Comparison of ENCODE assay signal across 16 cellular contexts in the genomic region with DNA sequence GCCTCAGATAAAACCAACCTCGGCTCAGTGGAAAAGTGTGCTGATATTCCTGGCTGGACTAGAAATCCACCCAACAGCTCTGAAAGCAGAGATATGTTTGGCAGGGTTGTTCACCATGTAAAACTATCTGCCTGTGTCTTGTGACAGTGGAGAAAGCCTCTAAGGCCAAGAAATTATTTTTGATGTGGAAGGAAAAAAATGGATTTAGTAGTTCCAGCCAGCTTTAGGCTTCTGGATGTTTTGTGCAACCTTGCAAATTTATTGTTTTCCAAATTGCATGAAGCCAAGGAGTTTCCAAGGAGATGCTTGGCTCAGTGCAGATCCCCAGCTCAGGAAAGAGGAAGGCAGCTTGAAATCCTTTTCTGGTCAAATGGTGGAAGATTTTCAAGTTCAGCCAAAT. TPM values are rescaled to one million over a fixed set of nuclear protein-coding genes. Genes with fewer than 3 reads are reported as not detected.
A peak's percentile ranks its signal among the peaks of the same experiment; 100 is the strongest.
DNase-seq lines count a peak whose midpoint lies in the region; ATAC-seq and TF ChIP-seq lines count a peak whose summit lies in the region.
"Had no signal": no experiment of that assay in that cellular context is flagged by ENCODE, and none has a peak within 500 bp of the region (broad histone marks: within the 10 kb centered on the region; RNA-seq: fewer than 3 reads in every experiment).

No MANE protein-coding gene starts in this region.

- no peak overlapping the region for H3K23ac ChIP-seq in trophoblast cell (ENCODE audit: low read length)

- no peak for TF ChIP-seq EP300 in gastroesophageal sphincter (IDR thresholded peaks at IDR 0.05)

- no peak overlapping the region for H3K4ac ChIP-seq in trophoblast cell (ENCODE audit: low read depth, low read length)

- H3K36me3 Mint-ChIP-seq in nephron (ENCODE audit: low read depth), result no peaks in the 10 kb centered on the region
- H3K36me3 Mint-ChIP-seq: CD4-positive, CD25-positive, alpha-beta regulatory T cell had no signal

- H3K27ac ChIP-seq in right cardiac atrium (ENCODE audit: low read length), result no peak overlapping the region
- no peak overlapping the region for H3K27ac ChIP-seq in gastroesophageal sphincter
- no peak overlapping the region for H3K27ac ChIP-seq in trophoblast cell (ENCODE audit: low read depth, low read length)
- H3K27ac ChIP-seq: PC-9 had no signal

- H3K36me3 ChIP-seq in gastroesophageal sphincter (no peaks in the 10 kb centered on the region), trophoblast cell (ENCODE audit: control insufficient read depth in 1 of 2, insufficient read depth in 2 of 2, low read length in 2 of 2) (no peaks in the 10 kb centered on the region)

- H3K4me1 Mint-ChIP-seq in nephron, result peaks cover 36% of the 10 kb centered on the region
- H3K4me1 Mint-ChIP-seq: CD4-positive, CD25-positive, alpha-beta regulatory T cell had no signal

- DNase-seq in right cardiac atrium, result no peak
- DNase-seq in cardiac septum (ENCODE audit: low spot score), result no peak
- no peak for DNase-seq in trophoblast cell
- DNase-seq in NCI-H774 (lab: John Stamatoyannopoulos, UW), result no peak
- DNase-seq: Calu3; CD4-positive, CD25-positive, alpha-beta regulatory T cell; KG1; NCI-H1092 treated with DMSO at 0.1 percent for 48 hours; NCI-H1694 treated with DMSO at 0.1 percent for 48 hours; PC-9 had no signal

- no peaks in the 10 kb centered on the region for H3K9me3 ChIP-seq in right cardiac atrium (ENCODE audit: control insufficient read depth, low read length)
- H3K9me3 ChIP-seq in gastroesophageal sphincter, result no peaks in the 10 kb centered on the region
- no peaks in the 10 kb centered on the region for H3K9me3 ChIP-seq in trophoblast cell (ENCODE audit: insufficient read depth, low read depth, low read length)

- peak overlapping the region in 2 of 3 experiments; percentile 81 to 89 for H3K27ac Mint-ChIP-seq in nephron
- H3K27ac Mint-ChIP-seq: GM23338 had no signal

- H3K27me3 ChIP-seq in right cardiac atrium (ENCODE audit: control insufficient read depth, insufficient read depth) (no peaks in the 10 kb centered on the region), gastroesophageal sphincter (peaks cover 4% of the 10 kb centered on the region), trophoblast cell (ENCODE audit: insufficient read depth, low read length) (no peaks in the 10 kb centered on the region)

- H4K91ac ChIP-seq in trophoblast cell (ENCODE audit: low read depth, low read length), result no peak overlapping the region

- H3K4me1 ChIP-seq in right cardiac atrium (ENCODE audit: control insufficient read depth, insufficient read depth, low read length) (peaks cover 2% of the 10 kb centered on the region), gastroesophageal sphincter (no peaks in the 10 kb centered on the region), trophoblast cell (ENCODE audit: control insufficient read depth in 1 of 2, insufficient read depth in 2 of 2, low read length in 2 of 2) (no peaks in the 10 kb centered on the region)

- no peak overlapping the region for H2AK5ac ChIP-seq in trophoblast cell (ENCODE audit: low read length)

- 23% methylated on average over 1 of the region's 1 CpG for WGBS in right cardiac atrium
- 22 to 40% methylated on average over 1 of the region's 1 CpG for WGBS in gastroesophageal sphincter (ENCODE audit: low coverage in 1 of 2), 2 donors
- no CpG with 5 or more reads among the region's 1 CpG for WGBS in trophoblast cell (ENCODE audit: extremely low coverage, insufficient coverage, insufficient read length)

- no peak overlapping the region for H3K9ac ChIP-seq in trophoblast cell (ENCODE audit: low read length)

- ATAC-seq in right cardiac atrium, result peak; percentile 38 to 74
- peak; percentile 34 for ATAC-seq in gastroesophageal sphincter
- ATAC-seq in GM19023 (IDR thresholded peaks at IDR 0.05; ENCODE audit: unreplicated experiment), result no peak
- ATAC-seq in HG02798 (IDR thresholded peaks at IDR 0.05; ENCODE audit: poor library complexity, unreplicated experiment), result no peak
- ATAC-seq: GM23338 had no signal

- H3K18ac ChIP-seq in trophoblast cell (ENCODE audit: low read length), result no peak overlapping the region

- H3K79me1 ChIP-seq in trophoblast cell (ENCODE audit: low read length), result no peaks in the 10 kb centered on the region

- no peak overlapping the region for H3K14ac ChIP-seq in trophoblast cell (ENCODE audit: low read length)

- no peaks in the 10 kb centered on the region for H3K79me2 ChIP-seq in trophoblast cell (ENCODE audit: control insufficient read depth, insufficient read depth, low read length, poor library complexity)

- no peak overlapping the region for H3K4me2 ChIP-seq in trophoblast cell (ENCODE audit: low read length)
- H3K4me2 ChIP-seq: GM23338, PC-9 had no signal

- no peak overlapping the region for H4K8ac ChIP-seq in trophoblast cell (ENCODE audit: low read depth, low read length)

- no peaks in the 10 kb centered on the region for H3K27me3 Mint-ChIP-seq in nephron (ENCODE audit: low read depth)

- no peak overlapping the region for H2BK12ac ChIP-seq in trophoblast cell (ENCODE audit: low read length)

- no peak overlapping the region for H2BK5ac ChIP-seq in trophoblast cell (ENCODE audit: low read depth, low read length, poor library complexity)

- H4K12ac ChIP-seq in trophoblast cell (ENCODE audit: low read depth, low read length), result no peak overlapping the region

- peaks cover 11% of the 10 kb centered on the region for H3K9me3 Mint-ChIP-seq in nephron

- H3K4me3 ChIP-seq in right cardiac atrium (ENCODE audit: low read length) (no peak overlapping the region), gastroesophageal sphincter (no peak overlapping the region), trophoblast cell (ENCODE audit: low read depth, low read length) (no peak overlapping the region)
- H3K4me3 ChIP-seq: GM23338, PC-9 had no signal

- no peak overlapping the region for H2BK120ac ChIP-seq in trophoblast cell (ENCODE audit: insufficient read depth, low read length, poor library complexity)

- intact Hi-C loops in right cardiac atrium (cut with DNase I) (loop anchor here in 1 of 4 donors (10.0 kb wide), 1 partner anchor 72 kb away; no protein-coding TSS in a partner anchor), cardiac septum (cut with DNase I) (no loop called here)

- TF ChIP-seq CTCF in gastroesophageal sphincter (IDR thresholded peaks at IDR 0.05) (no peak), nephron (IDR thresholded peaks at IDR 0.05; ENCODE audit: unreplicated experiment in 3 of 3) (no peak)

- no peak overlapping the region for H2AFZ ChIP-seq in trophoblast cell (ENCODE audit: insufficient read depth, low read length, poor library complexity)
- H2AFZ ChIP-seq: GM23338, PC-9 had no signal

- H3K4me3 Mint-ChIP-seq in nephron, result no peak overlapping the region
- H3K4me3 Mint-ChIP-seq: CD4-positive, CD25-positive, alpha-beta regulatory T cell; GM23338 had no signal

- no peak for TF ChIP-seq POLR2A in gastroesophageal sphincter (IDR thresholded peaks at IDR 0.05)

RNA-seq across cellular contexts. Expression of a gene that starts 31.6 kb away (rescaled TPM):
- total RNA-seq in right cardiac atrium (not detected), cardiac septum (0.22 TPM), gastroesophageal sphincter (under 1 TPM in 1 of 4 donors, not detected in 3; 0.19 TPM)
- polyA plus RNA-seq in right cardiac atrium, result 0.07 TPM
- polyA plus RNA-seq in trophoblast cell (2013), result 0.10 and 0.21 TPM in 2 replicates
- total RNA-seq: Calu3; CD4-positive, CD25-positive, alpha-beta regulatory T cell; MCF 10A; PC-9 had no signal
- polyA plus RNA-seq: GM23338 had no signal

Comparison
In these comparisons a context has a peak if more than half of its experiments do, and no peak if none do; other contexts are left out.
1. ATAC-seq: peak in right cardiac atrium (2 of 2) and gastroesophageal sphincter (single experiment); none in GM19023 (single experiment) and HG02798 (single experiment).